16 cellular contexts compared by ENCODE assay signal in genomic region chr3:149471991-149472390, GRCh38. TPM values are rescaled to one million over a fixed set of nuclear protein-coding genes. Genes with fewer than 3 reads are reported as not detected.
DNase-seq lines count a peak whose midpoint lies in the region; ATAC-seq, FAIRE-seq and TF ChIP-seq lines count a peak whose summit lies in the region.
"Had no signal": no experiment of that assay in that cellular context is flagged by ENCODE, and none has a peak within 500 bp of the region (broad histone marks: within the 10 kb centered on the region; RNA-seq: fewer than 3 reads in every experiment).

No MANE protein-coding gene starts in this region.

- H3K27me3 ChIP-seq in bronchial epithelial cell (ENCODE audit: control insufficient read depth, insufficient read depth, low read length) (no peaks in the 10 kb centered on the region), lower lobe of right lung (ENCODE audit: low read depth) (no peaks in the 10 kb centered on the region), upper lobe of left lung (no peaks in the 10 kb centered on the region)

- intact Hi-C loops in lower lobe of right lung (cut with DNase I): loop anchor here (10.0 kb wide), 1 partner anchor 77 kb away; no protein-coding TSS in a partner anchor

- peak in 1 of 2 donors; percentile 33 for ATAC-seq in lower lobe of right lung
- no peak for ATAC-seq in upper lobe of left lung (ENCODE audit: low FRiP score in 2 of 2)
- no peak for ATAC-seq in HG02970 (IDR thresholded peaks at IDR 0.05; ENCODE audit: low FRiP score, unreplicated experiment)
- ATAC-seq: activated CD8-positive, alpha-beta T cell treated with anti-CD3 and anti-CD28 coated beads for 36 hours; activated T-helper 17 cell treated with anti-CD3 and anti-CD28 coated beads, Interleukin-2, amount 50 U/mL, for 72 hours had no signal

- H3K27ac ChIP-seq in lower lobe of right lung (peak overlapping the region; percentile 71), upper lobe of left lung (peak overlapping the region; percentile 27 to 68 (median 44))
- H3K27ac ChIP-seq: C4-2B, SK-N-MC had no signal

- no peaks in the 10 kb centered on the region for H3K9me3 ChIP-seq in lower lobe of right lung
- H3K9me3 ChIP-seq in upper lobe of left lung: no peaks in the 10 kb centered on the region

- no peak for TF ChIP-seq EP300 in upper lobe of left lung (IDR thresholded peaks at IDR 0.05)

- H3K4me1 ChIP-seq in lower lobe of right lung: peaks cover 29% of the 10 kb centered on the region
- peaks cover 26 to 33% (median 28%) of the 10 kb centered on the region in 4 donors for H3K4me1 ChIP-seq in upper lobe of left lung

- WGBS in upper lobe of left lung, 2 donors: 58 to 63% methylated on average over 1 of the region's 1 CpG

- FAIRE-seq in bronchial epithelial cell (lab: Jason Lieb, UNC): no peak
- FAIRE-seq: G401.6, TTC549 had no signal

- TF ChIP-seq CTCF in bronchial epithelial cell (IDR thresholded peaks at IDR 0.05; ENCODE audit: insufficient read depth, low read length, severe bottlenecking) (no peak), lower lobe of right lung (IDR thresholded peaks at IDR 0.05) (no peak), upper lobe of left lung (IDR thresholded peaks at IDR 0.05) (no peak)

- H3K4me3 ChIP-seq in bronchial epithelial cell (ENCODE audit: low read depth, low read length) (no peak overlapping the region), lower lobe of right lung (no peak overlapping the region), upper lobe of left lung (no peak overlapping the region)
- H3K4me3 ChIP-seq: SK-N-MC had no signal

- H3K36me3 ChIP-seq in bronchial epithelial cell (ENCODE audit: control insufficient read depth, insufficient read depth, low read length) (no peaks in the 10 kb centered on the region), lower lobe of right lung (no peaks in the 10 kb centered on the region), upper lobe of left lung (no peaks in the 10 kb centered on the region)

- DNase-seq in HT-29 (ENCODE audit: low spot score) (peak; percentile 65), bronchial epithelial cell (ENCODE audit: low read depth) (peak; percentile 47), lower lobe of right lung (no peak), upper lobe of left lung (no peak), activated gamma-delta T cell treated with Interleukin-2 at 50 U/mL for 16 hours (no peak), NCI-H2196 (lab: John Stamatoyannopoulos, UW; ENCODE audit: unreplicated experiment) (no peak)
- DNase-seq: activated CD8-positive, alpha-beta T cell treated with anti-CD3 and anti-CD28 coated beads for 36 hours; NCI-H1092 treated with DMSO at 0.1 percent for 48 hours; occipital lobe had no signal

- TF ChIP-seq POLR2A in upper lobe of left lung (IDR thresholded peaks at IDR 0.05): no peak

RNA-seq across cellular contexts. Expression of gene TM4SF4, which starts 2.5 kb away (rescaled TPM):
- total RNA-seq in HT-29 (2014; rRNA removed; shearing (Covaris generic)): 903 and 981 TPM in 2 replicates
- total RNA-seq in bronchial epithelial cell (not detected in 2 replicates), lower lobe of right lung (not detected), upper lobe of left lung (1 to 10 TPM in 4 of 6 donors, not detected in 2; 1.8 to 2.5 (median 2.2) TPM)
- total RNA-seq: activated CD8-positive, alpha-beta T cell treated with anti-CD3 and anti-CD28 coated beads for 36 hours; activated T-helper 17 cell treated with anti-CD3 and anti-CD28 coated beads, Interleukin-2, amount 50 U/mL, for 72 hours; occipital lobe; subcutaneous adipose tissue had no signal

Comparison
In these comparisons a context has a peak if more than half of its experiments do, and no peak if none do; other contexts are left out.
1. DNase-seq: peak in HT-29 (single experiment) and bronchial epithelial cell (single experiment); none in lower lobe of right lung (single experiment), upper lobe of left lung (0 of 2), activated gamma-delta T cell treated with Interleukin-2 at 50 U/mL for 16 hours (single experiment) and NCI-H2196 (single experiment).
2. RNA of gene TM4SF4, which starts 2.5 kb away (total RNA-seq): 903 to 981 TPM in HT-29; 1.8 to 2.5 TPM in upper lobe of left lung, not detected in lower lobe of right lung (single experiment) and not detected in bronchial epithelial cell; every median in the first group is over 100 times any median in the second.